8 cellular contexts compared by ENCODE assay signal in the genomic region with DNA sequence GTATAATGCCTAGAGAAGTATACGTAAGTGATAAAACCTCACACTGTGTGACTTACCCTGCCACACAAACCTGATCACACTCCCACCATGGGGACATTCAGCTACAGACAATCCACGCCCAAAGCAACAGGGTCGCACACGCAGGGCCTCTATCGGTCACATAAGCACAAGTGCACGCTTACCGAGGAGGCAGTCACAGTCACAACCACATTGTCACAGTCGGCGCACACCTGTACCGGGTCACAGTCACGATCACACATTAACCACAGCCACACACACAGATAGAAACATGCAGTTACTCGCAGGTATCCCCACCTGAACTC. TPM values are rescaled to one million over a fixed set of nuclear protein-coding genes. Genes with fewer than 3 reads are reported as not detected.
DNase-seq lines count a peak whose midpoint lies in the region; ATAC-seq and TF ChIP-seq lines count a peak whose summit lies in the region.

No MANE protein-coding gene starts in this region.

- intact Hi-C loops in dendritic cell treated with granulocyte-macrophage colony-stimulating factor and Interleukin-4, amounts not matched to agents 40 ng/mL and 50 ng/mL, for 4 days (cut with micrococcal nuclease) = loop anchor here (1.0 to 2.0 kb wide), 3 partner anchors 40 to 588 kb away; a partner anchor contains a TSS

- H3K9me3 ChIP-seq in CD8-positive, alpha-beta memory T cell (ENCODE audit: low read length) = no peaks in the 10 kb centered on the region
- H3K9me3 ChIP-seq in mononuclear cell (ENCODE audit: low read depth, low read length) (no peaks in the 10 kb centered on the region), thoracic aorta (no peaks in the 10 kb centered on the region)

- peaks cover 3 to 29% (median 17%) of the 10 kb centered on the region in 3 donors for H3K36me3 Mint-ChIP-seq in CD8-positive, alpha-beta memory T cell
- peaks cover 50% of the 10 kb centered on the region for H3K36me3 Mint-ChIP-seq in dendritic cell treated with granulocyte-macrophage colony-stimulating factor and Interleukin-4, amounts not matched to agents 40 ng/mL and 50 ng/mL, for 4 days (ENCODE audit: low read depth)

- peak; percentile 33 for ATAC-seq in GM19351 (IDR thresholded peaks at IDR 0.05; ENCODE audit: unreplicated experiment)
- peak; percentile 14 for ATAC-seq in SK-N-SH treated with all-trans-retinoic acid at 6 μM for 48 hours
- no peak for ATAC-seq in thoracic aorta (ENCODE audit: insufficient number of reproducible peaks, low FRiP score, low read depth)

- peak overlapping the region; percentile 90 for H3K27ac ChIP-seq in CD8-positive, alpha-beta memory T cell (ENCODE audit: low read depth, low read length)
- H3K27ac ChIP-seq in HL-60 (replicated peaks) (peak overlapping the region; percentile 91), thoracic aorta (peak overlapping the region; percentile 89 to 93)

- H3K9me3 Mint-ChIP-seq in CD8-positive, alpha-beta memory T cell = peaks cover 0 to 14% (median 11%) of the 10 kb centered on the region in 5 donors
- peaks cover 39% of the 10 kb centered on the region for H3K9me3 Mint-ChIP-seq in dendritic cell treated with granulocyte-macrophage colony-stimulating factor and Interleukin-4, amounts not matched to agents 40 ng/mL and 50 ng/mL, for 4 days

- CTCF ChIA-PET in CD8-positive, alpha-beta memory T cell (lab: Charles Lee) = interaction anchor here (0.9 kb wide), 1 partner anchor 361 kb away, joined by 3 read pairs; no protein-coding TSS in a partner anchor

- H3K27ac Mint-ChIP-seq in CD8-positive, alpha-beta memory T cell = peak overlapping the region; percentile 95 to 100 (median 98)
- peak overlapping the region; percentile 94 for H3K27ac Mint-ChIP-seq in dendritic cell treated with granulocyte-macrophage colony-stimulating factor and Interleukin-4, amounts not matched to agents 40 ng/mL and 50 ng/mL, for 4 days

- no peak for TF ChIP-seq CTCF in HL-60 (IDR thresholded peaks at IDR 0.05; ENCODE audit: insufficient read depth, low read length)
- no peak for TF ChIP-seq CTCF in thoracic aorta (IDR thresholded peaks at IDR 0.05)

- no peaks in the 10 kb centered on the region for H3K27me3 ChIP-seq in CD8-positive, alpha-beta memory T cell (ENCODE audit: insufficient read depth, low read length, poor library complexity, severe bottlenecking)
- H3K27me3 ChIP-seq in HL-60 (ENCODE audit: insufficient read depth, poor library complexity, severe bottlenecking) (no peaks in the 10 kb centered on the region), mononuclear cell (ENCODE audit: insufficient read depth, low read length) (no peaks in the 10 kb centered on the region), thoracic aorta (replicated peaks; ENCODE audit: insufficient read depth) (no peaks in the 10 kb centered on the region)

- H3K27me3 Mint-ChIP-seq in CD8-positive, alpha-beta memory T cell = peaks cover 0 to 4% of the 10 kb centered on the region in 2 donors
- H3K27me3 Mint-ChIP-seq in dendritic cell treated with granulocyte-macrophage colony-stimulating factor and Interleukin-4, amounts not matched to agents 40 ng/mL and 50 ng/mL, for 4 days = no peaks in the 10 kb centered on the region

- peak overlapping the region; percentile 99 for H3K4me3 ChIP-seq in CD8-positive, alpha-beta memory T cell (ENCODE audit: low read length)
- H3K4me3 ChIP-seq in HL-60 (replicated peaks; ENCODE audit: insufficient read depth, low read length) = peak overlapping the region; percentile 68
- peak overlapping the region; percentile 70 for H3K4me3 ChIP-seq in mononuclear cell (ENCODE audit: low read length)
- peak overlapping the region; percentile 93 for H3K4me3 ChIP-seq in thoracic aorta

- DNase-seq in CD8-positive, alpha-beta memory T cell = peak in 1 of 5 donors; percentile 41
- DNase-seq in HL-60 (ENCODE audit: low read depth in 1 of 2, low spot score in 1 of 2) (peak in 1 of 2 experiments; percentile 49), thoracic aorta (ENCODE audit: low spot score) (no peak), H4 (ENCODE audit: low spot score) (no peak)

- peaks cover 15% of the 10 kb centered on the region for H3K4me1 ChIP-seq in CD8-positive, alpha-beta memory T cell (ENCODE audit: insufficient read depth, low read length)
- H3K4me1 ChIP-seq in mononuclear cell (ENCODE audit: insufficient read depth, low read length) (peaks cover 12% of the 10 kb centered on the region), thoracic aorta (ENCODE audit: control insufficient read depth in 1 of 2, low read depth in 2 of 2) (peaks cover 6 to 12% of the 10 kb centered on the region in 2 donors)

- H3K4me1 Mint-ChIP-seq in CD8-positive, alpha-beta memory T cell = peaks cover 34 to 45% (median 40%) of the 10 kb centered on the region in 3 donors
- H3K4me1 Mint-ChIP-seq in dendritic cell treated with granulocyte-macrophage colony-stimulating factor and Interleukin-4, amounts not matched to agents 40 ng/mL and 50 ng/mL, for 4 days (ENCODE audit: low read depth) = peaks cover 27% of the 10 kb centered on the region

- no peaks in the 10 kb centered on the region for H3K36me3 ChIP-seq in CD8-positive, alpha-beta memory T cell (ENCODE audit: insufficient read depth, low read length)
- no peaks in the 10 kb centered on the region for H3K36me3 ChIP-seq in thoracic aorta

- H3K4me3 Mint-ChIP-seq in CD8-positive, alpha-beta memory T cell = peak overlapping the region; percentile 92 to 100 (median 98)
- peak overlapping the region; percentile 99 for H3K4me3 Mint-ChIP-seq in dendritic cell treated with granulocyte-macrophage colony-stimulating factor and Interleukin-4, amounts not matched to agents 40 ng/mL and 50 ng/mL, for 4 days

- POLR2A ChIA-PET in CD8-positive, alpha-beta memory T cell (lab: Charles Lee) = interaction anchor here (0.5 to 2.3 kb wide), 9 partner anchors 32 to 274 kb away, joined by 3 to 24 read pairs (median 11); a partner anchor contains a TSS

TF ChIP-seq in SK-N-SH treated with all-trans-retinoic acid at 6 μM for 48 hours, 23 proteins besides CTCF, POLR2A, EP300 and RAD21:
- TF ChIP-seq ESRRG (CRISPR knock-in tag; IDR thresholded peaks at IDR 0.05) = no peak

RNA-seq across cellular contexts. Expression of a gene that starts 0.6 kb away (rescaled TPM):
- 1 to 10 TPM; 8.2 to 9.0 TPM for total RNA-seq in CD8-positive, alpha-beta memory T cell
- 12.9 TPM for polyA plus RNA-seq in CD8-positive, alpha-beta memory T cell
- 8.5 TPM for total RNA-seq in mononuclear cell
- total RNA-seq in thoracic aorta = 10 to 100 TPM; 14.8 to 25.3 TPM
- total RNA-seq in H4 (2014; rRNA removed; shearing (Covaris generic)) = 7.3 and 11.9 TPM in 2 replicates

RNA-seq across cellular contexts. Expression of a gene that starts 39.3 kb away (rescaled TPM):
- 10 to 100 TPM in 1 of 2 experiments, 1 to 10 TPM in 1; 6.9 to 10.3 TPM for total RNA-seq in CD8-positive, alpha-beta memory T cell
- polyA plus RNA-seq in CD8-positive, alpha-beta memory T cell = 7.1 TPM
- total RNA-seq in mononuclear cell = 11.2 TPM
- total RNA-seq in thoracic aorta = 1 to 10 TPM; 6.9 to 9.7 TPM
- total RNA-seq in H4 (2014; rRNA removed; shearing (Covaris generic)) = 9.3 and 13.2 TPM in 2 replicates
